14 cellular contexts compared by ENCODE assay signal in genomic region chr6:157821342-157822033, GRCh38. TPM values are rescaled to one million over a fixed set of nuclear protein-coding genes. Genes with fewer than 3 reads are reported as not detected.
DNase-seq lines count a peak whose midpoint lies in the region; ATAC-seq and TF ChIP-seq lines count a peak whose summit lies in the region.
"Had no signal": no experiment of that assay in that cellular context is flagged by ENCODE, and none has a peak within 500 bp of the region (broad histone marks: within the 10 kb centered on the region; RNA-seq: fewer than 3 reads in every experiment).

No MANE protein-coding gene starts in this region.

- peaks cover 13 to 36% (median 30%) of the 10 kb centered on the region in 9 donors for H3K4me1 ChIP-seq in heart right ventricle
- H3K4me1 ChIP-seq in transverse colon: peaks cover 0 to 29% (median 19%) of the 10 kb centered on the region in 4 donors

- TF ChIP-seq EP300 in transverse colon (IDR thresholded peaks at IDR 0.05; ENCODE audit: low read depth): no peak

- H3K27ac ChIP-seq in heart right ventricle (peak overlapping the region in 7 of 10 donors; percentile 90 to 99 (median 96)), transverse colon (peak overlapping the region in 3 of 4 donors; percentile 92 to 99 (median 98))
- H3K27ac ChIP-seq: PC-9 had no signal

- 58 to 71% methylated on average over 6 of the region's 6 CpGs for WGBS in heart right ventricle, 2 donors
- WGBS in transverse colon (ENCODE audit: low coverage in 1 of 2), 2 donors: 68 to 93% methylated on average over 4 to 6 of the region's 6 CpGs

- H3K9me3 ChIP-seq in heart right ventricle (no peaks in the 10 kb centered on the region), transverse colon (no peaks in the 10 kb centered on the region)
- H3K9me3 ChIP-seq: lower lobe of right lung had no signal

- no peak overlapping the region for H3K27ac Mint-ChIP-seq in activated CD4-positive, alpha-beta memory T cell treated with anti-CD3 and anti-CD28 coated beads, Interleukin-2, amount 10 ng/mL, durations not matched to agents 7 days and 5 days

- in situ Hi-C loops in transverse colon (cut with MboI; ENCODE audit: low pct_ligation_motif_present in 1 of 4, low pct_unique_long_range_greater_than_20kb in 1 of 4, low sequenced_read_pairs in 3 of 4): no loop called here

- TF ChIP-seq CTCF in heart right ventricle (IDR thresholded peaks at IDR 0.05): no peak
- TF ChIP-seq CTCF in fibroblast of the aortic adventitia (IDR thresholded peaks at IDR 0.05; ENCODE audit: insufficient read depth, low read length): no peak
- TF ChIP-seq CTCF in transverse colon (IDR thresholded peaks at IDR 0.05): no peak

- no peak for TF ChIP-seq POLR2A in transverse colon (IDR thresholded peaks at IDR 0.05)

- ATAC-seq in heart right ventricle: no peak
- ATAC-seq: lower lobe of right lung had no signal

- DNase-seq in heart right ventricle (no peak), cardiac septum (ENCODE audit: low spot score) (no peak), fibroblast of the aortic adventitia (ENCODE audit: low read depth) (peak; percentile 37), transverse colon (no peak), NCI-H1105 treated with DMSO at 0.1 percent for 48 hours (lab: John Stamatoyannopoulos, UW) (no peak), superior temporal gyrus (ENCODE audit: extremely low spot score) (no peak), cerebellar nuclear complex (lab: John Stamatoyannopoulos, UW) (no peak)
- DNase-seq in activated CD4-positive, alpha-beta memory T cell treated with anti-CD3 and anti-CD28 coated beads, Interleukin-2, amount 10 ng/mL, durations not matched to agents 7 days and 5 days: no peak
- DNase-seq: lower lobe of right lung; NCI-H1092; NCI-H446; PC-9; stimulated activated CD4-positive, alpha-beta T cell treated with anti-CD3 and anti-CD28 coated beads, Interleukin-1b, Interleukin-23, amount 100 ng/mL, for 48 hours; stimulated activated naive CD4-positive, alpha-beta T cell had no signal

- intact Hi-C loops in heart right ventricle (cut with DNase I) (loop anchor here in 5 of 10 donors (5.0 kb wide), 2 partner anchors 59 to 64 kb away; no protein-coding TSS in a partner anchor), cardiac septum (cut with DNase I) (loop anchor here (5.0 kb wide), 2 partner anchors 46 to 59 kb away; no protein-coding TSS in a partner anchor), transverse colon (cut with DNase I; ENCODE audit: low total_unique reads) (loop anchor here (5.0 kb wide), 1 partner anchor 64 kb away; no protein-coding TSS in a partner anchor)

- H3K4me3 ChIP-seq in heart right ventricle: no peak overlapping the region
- H3K4me3 ChIP-seq in fibroblast of the aortic adventitia (ENCODE audit: low read depth, low read length): no peak overlapping the region
- H3K4me3 ChIP-seq in transverse colon: no peak overlapping the region
- H3K4me3 ChIP-seq: PC-9 had no signal

- H3K9me3 Mint-ChIP-seq in activated CD4-positive, alpha-beta memory T cell treated with anti-CD3 and anti-CD28 coated beads, Interleukin-2, amount 10 ng/mL, durations not matched to agents 7 days and 5 days: no peaks in the 10 kb centered on the region

- peaks cover 23% of the 10 kb centered on the region for H3K4me1 Mint-ChIP-seq in activated CD4-positive, alpha-beta memory T cell treated with anti-CD3 and anti-CD28 coated beads, Interleukin-2, amount 10 ng/mL, durations not matched to agents 7 days and 5 days

- H3K27me3 Mint-ChIP-seq in activated CD4-positive, alpha-beta memory T cell treated with anti-CD3 and anti-CD28 coated beads, Interleukin-2, amount 10 ng/mL, durations not matched to agents 7 days and 5 days: peaks cover 39% of the 10 kb centered on the region

- H3K36me3 ChIP-seq in heart right ventricle: no peaks in the 10 kb centered on the region
- H3K36me3 ChIP-seq in transverse colon: no peaks in the 10 kb centered on the region
- H3K36me3 ChIP-seq: lower lobe of right lung had no signal

- H3K36me3 Mint-ChIP-seq in activated CD4-positive, alpha-beta memory T cell treated with anti-CD3 and anti-CD28 coated beads, Interleukin-2, amount 10 ng/mL, durations not matched to agents 7 days and 5 days (ENCODE audit: low read depth): peaks cover 23% of the 10 kb centered on the region

- H3K27me3 ChIP-seq in heart right ventricle (no peaks in the 10 kb centered on the region), transverse colon (no peaks in the 10 kb centered on the region)

- POLR2A ChIA-PET in activated CD4-positive, alpha-beta memory T cell treated with anti-CD3 and anti-CD28 coated beads, Interleukin-2, amount 10 ng/mL, durations not matched to agents 7 days and 5 days (lab: Charles Lee): interaction anchor here (1.0 kb wide), 1 partner anchor 21 kb away, joined by 3 read pairs; no protein-coding TSS in a partner anchor

- peak overlapping the region; percentile 64 for H3K4me3 Mint-ChIP-seq in activated CD4-positive, alpha-beta memory T cell treated with anti-CD3 and anti-CD28 coated beads, Interleukin-2, amount 10 ng/mL, durations not matched to agents 7 days and 5 days

- CTCF ChIA-PET in activated CD4-positive, alpha-beta memory T cell treated with anti-CD3 and anti-CD28 coated beads, Interleukin-2, amount 10 ng/mL, durations not matched to agents 7 days and 5 days (lab: Charles Lee): no interaction called here

RNA-seq across cellular contexts. Expression of gene SNX9, which starts 1.6 kb away (rescaled TPM):
- total RNA-seq in heart right ventricle: 10 to 100 TPM; 27.9 to 39.7 (median 31.6) TPM
- 10 to 100 TPM; 18.8 to 20.9 TPM for polyA plus RNA-seq in heart right ventricle
- 34.2 TPM for total RNA-seq in cardiac septum
- 10 to 100 TPM; 39.8 to 40.1 TPM for total RNA-seq in activated CD4-positive, alpha-beta memory T cell treated with anti-CD3 and anti-CD28 coated beads, Interleukin-2, amount 10 ng/mL, durations not matched to agents 7 days and 5 days
- total RNA-seq in fibroblast of the aortic adventitia (ENCODE audit: low replicate concordance): 108 and 182 TPM in 2 replicates
- total RNA-seq in transverse colon: 10 to 100 TPM; 13.7 to 57.2 (median 50.7) TPM
